Comparison of ENCODE assay signal across 8 cellular contexts in the genomic region with DNA sequence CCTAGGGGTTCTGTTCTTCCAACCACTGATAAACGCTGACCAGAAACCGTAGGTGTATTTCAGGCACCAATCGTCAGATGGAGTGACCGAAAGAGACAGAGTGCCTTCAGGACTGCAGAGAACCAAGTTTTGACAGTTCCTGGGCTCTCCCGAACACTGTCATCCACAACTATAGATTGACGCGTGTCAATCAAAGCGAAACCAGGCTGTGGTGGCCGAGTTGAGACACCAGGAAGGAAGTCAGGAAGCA. TPM values are rescaled to one million over a fixed set of nuclear protein-coding genes. Genes with fewer than 3 reads are reported as not detected.
DNase-seq lines count a peak whose midpoint lies in the region; ATAC-seq and TF ChIP-seq lines count a peak whose summit lies in the region.

No MANE protein-coding gene starts in this region.

- no peak for TF ChIP-seq CTCF in GM20000 (IDR thresholded peaks at IDR 0.05; ENCODE audit: extremely low read depth, missing control alignments)
- TF ChIP-seq CTCF in breast epithelium (IDR thresholded peaks at IDR 0.05) = no peak

- H3K36me3 Mint-ChIP-seq in CD4-positive, CD25-positive, alpha-beta regulatory T cell = peaks cover 31% of the 10 kb centered on the region
- H3K36me3 Mint-ChIP-seq in IgD-negative memory B cell = peaks cover 5% of the 10 kb centered on the region

- H3K27me3 Mint-ChIP-seq in CD4-positive, CD25-positive, alpha-beta regulatory T cell = peaks cover 26% of the 10 kb centered on the region
- H3K27me3 Mint-ChIP-seq in IgD-negative memory B cell = peaks cover 1% of the 10 kb centered on the region

- H3K4me1 ChIP-seq in CD4-positive, CD25-positive, alpha-beta regulatory T cell (ENCODE audit: control insufficient read depth, insufficient read depth, low read length, poor library complexity, severe bottlenecking) = peaks cover 44% of the 10 kb centered on the region
- no peaks in the 10 kb centered on the region for H3K4me1 ChIP-seq in breast epithelium
- H3K4me1 ChIP-seq in muscle layer of colon (ENCODE audit: insufficient read depth, low read length) = peaks cover 23% of the 10 kb centered on the region

- peak; percentile 40 to 41 for ATAC-seq in CD4-positive, CD25-positive, alpha-beta regulatory T cell (ENCODE audit: low read depth in 2 of 2)

- H3K4me3 Mint-ChIP-seq in CD4-positive, CD25-positive, alpha-beta regulatory T cell = peak overlapping the region; percentile 92 to 97 (median 94)
- peak overlapping the region; percentile 91 to 99 (median 98) for H3K4me3 Mint-ChIP-seq in IgD-negative memory B cell

- peak overlapping the region; percentile 93 for H3K9ac ChIP-seq in muscle layer of colon (ENCODE audit: low read length)

- H3K27ac ChIP-seq in CD4-positive, CD25-positive, alpha-beta regulatory T cell (ENCODE audit: insufficient read depth, low read length, poor library complexity, severe bottlenecking) = peak overlapping the region; percentile 96
- peak overlapping the region; percentile 98 for H3K27ac ChIP-seq in breast epithelium
- peak overlapping the region; percentile 88 for H3K27ac ChIP-seq in muscle layer of colon (ENCODE audit: low read depth, low read length)

- no peak for TF ChIP-seq POLR2A in breast epithelium (IDR thresholded peaks at IDR 0.05)

- intact Hi-C loops in breast epithelium (cut with DNase I; ENCODE audit: low total_unique reads) (loop anchor here (5.0 kb wide), 1 partner anchor 35 kb away; no protein-coding TSS in a partner anchor), posterior vena cava (cut with DNase I) (loop anchor here (5.0 kb wide), 2 partner anchors 35 to 105 kb away; a partner anchor contains a TSS)

- H3K9me3 ChIP-seq in CD4-positive, CD25-positive, alpha-beta regulatory T cell (ENCODE audit: control insufficient read depth in 2 of 2, low read length in 2 of 2) = no peaks in the 10 kb centered on the region
- H3K9me3 ChIP-seq in breast epithelium = no peaks in the 10 kb centered on the region
- no peaks in the 10 kb centered on the region for H3K9me3 ChIP-seq in muscle layer of colon (ENCODE audit: low read length)

- no peaks in the 10 kb centered on the region for H3K27me3 ChIP-seq in CD4-positive, CD25-positive, alpha-beta regulatory T cell (ENCODE audit: control insufficient read depth, insufficient read depth, low read length)
- H3K27me3 ChIP-seq in breast epithelium (no peaks in the 10 kb centered on the region), muscle layer of colon (ENCODE audit: control insufficient read depth in 1 of 2, insufficient read depth in 2 of 2, low read length in 2 of 2) (no peaks in the 10 kb centered on the region)

- peak overlapping the region; percentile 98 for H3K4me3 ChIP-seq in CD4-positive, CD25-positive, alpha-beta regulatory T cell (ENCODE audit: low read depth, low read length)
- H3K4me3 ChIP-seq in breast epithelium (peak overlapping the region; percentile 68 to 91 (median 76)), muscle layer of colon (ENCODE audit: low read depth in 1 of 2, low read length in 2 of 2) (peak overlapping the region; percentile 55 to 93)

- DNase-seq in CD4-positive, CD25-positive, alpha-beta regulatory T cell = peak in 1 of 3 donors; percentile 90
- DNase-seq in GM20000 (ENCODE audit: low spot score) (peak; percentile 56), breast epithelium (ENCODE audit: low spot score in 2 of 2) (no peak), DMS79 treated with DMSO at 0.1 percent for 48 hours (lab: John Stamatoyannopoulos, UW) (no peak), posterior vena cava (ENCODE audit: low spot score) (no peak), RKO (ENCODE audit: low spot score) (no peak)

- peaks cover 21 to 67% (median 46%) of the 10 kb centered on the region in 4 donors for H3K4me1 Mint-ChIP-seq in CD4-positive, CD25-positive, alpha-beta regulatory T cell
- H3K4me1 Mint-ChIP-seq in IgD-negative memory B cell = peaks cover 35 to 47% (median 38%) of the 10 kb centered on the region in 3 donors

- H3K9me3 Mint-ChIP-seq in CD4-positive, CD25-positive, alpha-beta regulatory T cell = peaks cover 0 to 24% (median 0%) of the 10 kb centered on the region in 7 donors
- H3K9me3 Mint-ChIP-seq in IgD-negative memory B cell = peaks cover 0 to 3% (median 0%) of the 10 kb centered on the region in 3 donors

- peaks cover 8% of the 10 kb centered on the region for H3K36me3 ChIP-seq in CD4-positive, CD25-positive, alpha-beta regulatory T cell (ENCODE audit: control insufficient read depth, insufficient read depth, low read length)
- no peaks in the 10 kb centered on the region for H3K36me3 ChIP-seq in breast epithelium
- H3K36me3 ChIP-seq in muscle layer of colon (ENCODE audit: insufficient read depth, low read length) = peaks cover 2% of the 10 kb centered on the region

- H3K27ac Mint-ChIP-seq in CD4-positive, CD25-positive, alpha-beta regulatory T cell = peak overlapping the region; percentile 97 to 98 (median 98)
- H3K27ac Mint-ChIP-seq in IgD-negative memory B cell = peak overlapping the region; percentile 98 to 100 (median 100)

RNA-seq across cellular contexts. Expression of a gene that starts 11.9 kb away (rescaled TPM):
- 3.7 TPM for total RNA-seq in CD4-positive, CD25-positive, alpha-beta regulatory T cell
- polyA plus RNA-seq in CD4-positive, CD25-positive, alpha-beta regulatory T cell = 1 to 10 TPM; 1.5 to 5.3 (median 3.4) TPM
- 0.34 TPM for polyA plus RNA-seq in IgD-negative memory B cell
- total RNA-seq in breast epithelium = 1 to 10 TPM in 2 of 3 donors, under 1 TPM in 1; 0.44 to 3.8 (median 1.6) TPM
- under 1 TPM in 1 of 2 donors, not detected in 1; 0.69 TPM for total RNA-seq in posterior vena cava

RNA-seq across cellular contexts. Expression of a gene that starts 25.6 kb away (rescaled TPM):
- total RNA-seq in CD4-positive, CD25-positive, alpha-beta regulatory T cell = 265 TPM
- polyA plus RNA-seq in CD4-positive, CD25-positive, alpha-beta regulatory T cell = 10 to 100 TPM; 20.2 to 32.4 (median 24.1) TPM
- polyA plus RNA-seq in IgD-negative memory B cell = 35.1 TPM
- total RNA-seq in breast epithelium = 10 to 100 TPM; 12.8 to 35.7 (median 32.1) TPM
- 10 to 100 TPM; 23.2 to 29.8 TPM for total RNA-seq in posterior vena cava

RNA-seq across cellular contexts. Expression of a gene that starts 26.8 kb away (rescaled TPM):
- total RNA-seq in CD4-positive, CD25-positive, alpha-beta regulatory T cell = 13.9 TPM
- polyA plus RNA-seq in CD4-positive, CD25-positive, alpha-beta regulatory T cell = 10 to 100 TPM in 3 of 4 donors, 1 to 10 TPM in 1; 7.4 to 12.7 (median 11.2) TPM
- 15.5 TPM for polyA plus RNA-seq in IgD-negative memory B cell
- total RNA-seq in breast epithelium = 10 to 100 TPM; 10.2 to 23.6 (median 18.7) TPM
- 10 to 100 TPM; 20.3 to 23.9 TPM for total RNA-seq in posterior vena cava

RNA-seq across cellular contexts. Expression of a gene that starts 32.3 kb away (rescaled TPM):
- total RNA-seq in CD4-positive, CD25-positive, alpha-beta regulatory T cell = 10.1 TPM
- polyA plus RNA-seq in CD4-positive, CD25-positive, alpha-beta regulatory T cell = 10 to 100 TPM; 23.6 to 29.9 (median 25.4) TPM
- 30.0 TPM for polyA plus RNA-seq in IgD-negative memory B cell
- 10 to 100 TPM in 2 of 3 donors, 1 to 10 TPM in 1; 8.5 to 11.5 (median 10.8) TPM for total RNA-seq in breast epithelium
- 1 to 10 TPM; 4.5 to 5.6 TPM for total RNA-seq in posterior vena cava

RNA-seq across cellular contexts. Expression of a gene that starts 46.1 kb away (rescaled TPM):
- total RNA-seq in CD4-positive, CD25-positive, alpha-beta regulatory T cell = 27.3 TPM
- 10 to 100 TPM; 20.6 to 38.9 (median 29.9) TPM for polyA plus RNA-seq in CD4-positive, CD25-positive, alpha-beta regulatory T cell
- 35.2 TPM for polyA plus RNA-seq in IgD-negative memory B cell
- total RNA-seq in breast epithelium = 10 to 100 TPM; 15.7 to 83.1 (median 41.0) TPM
- total RNA-seq in posterior vena cava = 10 to 100 TPM; 12.9 to 16.4 TPM
